17 cellular contexts compared by ENCODE assay signal in the genomic region with DNA sequence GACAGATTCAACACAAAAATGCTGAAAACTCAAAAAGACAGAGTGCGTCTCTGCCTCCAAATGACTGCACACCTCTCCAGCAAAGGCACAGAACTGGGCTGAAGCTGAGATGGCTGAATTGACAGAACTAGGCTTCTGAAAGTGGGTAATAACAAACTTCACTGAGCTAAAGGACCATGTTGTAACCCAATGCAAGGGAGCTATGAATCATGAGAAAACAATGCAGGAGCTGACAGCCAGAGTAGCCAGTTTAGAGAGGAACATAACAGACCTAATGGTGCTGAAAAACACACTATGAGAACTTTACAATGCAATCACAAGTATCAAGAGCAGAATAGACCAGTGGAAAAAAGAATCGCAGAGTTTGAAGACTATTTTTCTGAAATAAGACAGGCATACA. TPM values are rescaled to one million over a fixed set of nuclear protein-coding genes. Genes with fewer than 3 reads are reported as not detected.
DNase-seq lines count a peak whose midpoint lies in the region; ATAC-seq and TF ChIP-seq lines count a peak whose summit lies in the region.
"Had no signal": no experiment of that assay in that cellular context is flagged by ENCODE, and none has a peak within 500 bp of the region (broad histone marks: within the 10 kb centered on the region; RNA-seq: fewer than 3 reads in every experiment).

No MANE protein-coding gene starts in this region.

- 0 out of 2 replicates have a peak overlapping the region, but pooled peaks have one; percentile 26 for H3K4me3 ChIP-seq in ACC112 (ENCODE audit: low read depth, low read length)
- no peak overlapping the region for H3K4me3 ChIP-seq in astrocyte of the cerebellum (ENCODE audit: low read depth, low read length)
- no peak overlapping the region for H3K4me3 ChIP-seq in mucosa of descending colon
- H3K4me3 ChIP-seq: gastrocnemius medialis, K562, tibial nerve had no signal

- TF ChIP-seq CTCF in astrocyte of the cerebellum (IDR thresholded peaks at IDR 0.05; ENCODE audit: low read depth, low read length, missing control alignments) (no peak), mucosa of descending colon (IDR thresholded peaks at IDR 0.05) (no peak)

- H2AFZ ChIP-seq in ACC112 (ENCODE audit: low read length, unreplicated experiment) = no peak overlapping the region

- in situ Hi-C loops in astrocyte of the cerebellum (cut with HindIII; ENCODE audit: low sequenced_read_pairs) = no loop called here

- H3K27me3 ChIP-seq in ACC112 (ENCODE audit: insufficient read depth, low read length) = no peaks in the 10 kb centered on the region
- H3K27me3 ChIP-seq: BE2C, gastrocnemius medialis, tibial nerve had no signal

- H3K9me3 ChIP-seq in mucosa of descending colon = peaks cover 15% of the 10 kb centered on the region
- H3K9me3 ChIP-seq: BE2C, gastrocnemius medialis had no signal

- no peaks in the 10 kb centered on the region for H3K79me2 ChIP-seq in ACC112 (ENCODE audit: control insufficient read depth, insufficient read depth, low read length, unreplicated experiment)

- intact Hi-C loops in mucosa of descending colon (cut with DNase I, micrococcal nuclease) = no loop called here

- ATAC-seq in GM21528 (IDR thresholded peaks at IDR 0.05; ENCODE audit: low FRiP score, unreplicated experiment) (no peak), mucosa of descending colon (no peak), HG02938 (IDR thresholded peaks at IDR 0.05; ENCODE audit: unreplicated experiment) (no peak)
- ATAC-seq: gastrocnemius medialis, K562, WTC11 had no signal

- DNase-seq in HT1080 (ENCODE audit: low read depth) (peak; percentile 76), astrocyte of the cerebellum (ENCODE audit: low read depth) (peak; percentile 72), iris pigment epithelial cell (ENCODE audit: low read depth) (peak; percentile 94), mucosa of descending colon (no peak), foreskin melanocyte (no peak)
- DNase-seq: activated CD8-positive, alpha-beta memory T cell treated with anti-CD3 and anti-CD28 coated beads, Interleukin-2, amount 50 U/mL, for 48 hours; BE2C; gastrocnemius medialis; immature natural killer cell; NCI-H187; stimulated activated CD4-positive, alpha-beta T cell treated with anti-CD3 and anti-CD28 coated beads, Interleukin-2, amount 100 ng/mL, for 48 hours had no signal

- H3K36me3 ChIP-seq in ACC112 (ENCODE audit: insufficient read depth, low read length) = no peaks in the 10 kb centered on the region
- H3K36me3 ChIP-seq in mucosa of descending colon (ENCODE audit: low read depth) = no peaks in the 10 kb centered on the region
- H3K36me3 ChIP-seq: BE2C, gastrocnemius medialis, tibial nerve had no signal

- H3K27ac ChIP-seq in ACC112 (ENCODE audit: low read depth, low read length) = peak overlapping the region; percentile 89
- H3K27ac ChIP-seq: gastrocnemius medialis, tibial nerve had no signal

- H3K4me1 ChIP-seq in ACC112 (ENCODE audit: control insufficient read depth, insufficient read depth, low read length, unreplicated experiment) (peaks cover 28% of the 10 kb centered on the region), mucosa of descending colon (ENCODE audit: low read depth) (no peaks in the 10 kb centered on the region)
- H3K4me1 ChIP-seq: BE2C, gastrocnemius medialis, tibial nerve had no signal

RNA-seq across cellular contexts. Expression of gene AVEN, which starts 10.1 kb away (rescaled TPM):
- 14.0 and 18.4 TPM in 2 replicates for total RNA-seq in HT1080 (2014; rRNA removed; shearing (Covaris generic))
- polyA plus RNA-seq in HT1080 (2015; cell fraction: cytosol; rRNA removed) = 12.8 and 16.2 TPM in 2 replicates
- polyA plus RNA-seq in HT1080 (2015; cell fraction: nucleus; rRNA removed) = 7.7 and 9.7 TPM in 2 replicates
- total RNA-seq in mucosa of descending colon = 10 to 100 TPM in 2 of 3 donors, 1 to 10 TPM in 1; 9.5 to 16.3 (median 11.9) TPM

RNA-seq across cellular contexts. Expression of gene EMC7, which starts 52.6 kb away (rescaled TPM):
- total RNA-seq in HT1080 (2014; rRNA removed; shearing (Covaris generic)) = 33.5 and 46.5 TPM in 2 replicates
- polyA plus RNA-seq in HT1080 (2015; cell fraction: cytosol; rRNA removed) = 88.9 and 89.5 TPM in 2 replicates
- 48.2 and 52.6 TPM in 2 replicates for polyA plus RNA-seq in HT1080 (2015; cell fraction: nucleus; rRNA removed)
- total RNA-seq in mucosa of descending colon = 10 to 100 TPM; 56.2 to 70.2 (median 59.6) TPM

RNA-seq across cellular contexts. Expression of gene PGBD4, which starts 52.8 kb away (rescaled TPM):
- 2.9 and 3.0 TPM in 2 replicates for total RNA-seq in HT1080 (2014; rRNA removed; shearing (Covaris generic))
- 2.0 and 2.2 TPM in 2 replicates for polyA plus RNA-seq in HT1080 (2015; cell fraction: cytosol; rRNA removed)
- polyA plus RNA-seq in HT1080 (2015; cell fraction: nucleus; rRNA removed) = 4.2 and 5.2 TPM in 2 replicates
- 1 to 10 TPM; 1.4 to 2.0 (median 1.7) TPM for total RNA-seq in mucosa of descending colon

Comparison
In these comparisons a context has a peak if more than half of its experiments do, and no peak if none do; other contexts are left out.
1. DNase-seq: peak in HT1080 (single experiment), astrocyte of the cerebellum (single experiment) and iris pigment epithelial cell (single experiment); none in mucosa of descending colon (0 of 3) and foreskin melanocyte (single experiment).